In genomic region chr11:63882555-63883242, GRCh38 we compare ENCODE assay signal across 1 cellular context.
TF ChIP-seq lines count a peak whose summit lies in the region.

No MANE protein-coding gene starts in this region.

TF ChIP-seq in WTC11, 78 proteins besides CTCF, POLR2A, EP300 and RAD21 (continued from another document):
- no peak for TF ChIP-seq ZNF425 (CRISPR knock-in tag; conservative IDR thresholded peaks at IDR 0.05)
